8 cellular contexts compared by ENCODE assay signal in genomic region chr1:27959792-27960603, GRCh38. TPM values are rescaled to one million over a fixed set of nuclear protein-coding genes. Genes with fewer than 3 reads are reported as not detected.
DNase-seq lines count a peak whose midpoint lies in the region; ATAC-seq and TF ChIP-seq lines count a peak whose summit lies in the region.

Gene XKR8 (plus strand): TSS chr1:27959973. CDS start chr1:27960070, 97 bp downstream.

- ATAC-seq in left lobe of liver = peak; percentile 94

- POLR2A ChIA-PET in HEK293T (lab: Yijun Ruan, JAX) = interaction anchor here (0.6 to 1.4 kb wide), 13 partner anchors 9 to 275 kb away, joined by 3 to 5 read pairs (median 3); partner anchors contain the start of genes EYA3 and STX12

- CTCF ChIA-PET in HEK293T (lab: Yijun Ruan, JAX) = interaction anchor here (0.5 to 1.2 kb wide), 5 partner anchors 9 to 467 kb away, joined by 3 to 4 read pairs (median 3); no protein-coding TSS in a partner anchor

- DNase-seq in GM06990 (ENCODE audit: extremely low read depth, insufficient read length) (peak; percentile 87), HEK293T (ENCODE audit: extremely low spot score) (peak; percentile 98), NCI-H1105 (lab: John Stamatoyannopoulos, UW) (peak; percentile 35), coronary artery (ENCODE audit: low spot score) (peak; percentile 84), left lobe of liver (ENCODE audit: low spot score) (peak; percentile 89), NCI-H748 treated with DMSO at 0.1 percent for 48 hours (lab: John Stamatoyannopoulos, UW) (no peak)
- DNase-seq in activated CD4-positive, alpha-beta T cell treated with anti-CD3 and anti-CD28 coated beads for 48 hours = peak; percentile 85
- DNase-seq in stimulated activated CD4-positive, alpha-beta T cell treated with anti-CD3 and anti-CD28 coated beads, Interleukin-4, amount 100 ng/mL, for 24 hours = peak; percentile 83

- H3K27ac ChIP-seq in coronary artery = peak within 1 kb of the TSS; percentile 81 to 90

- peak within 1 kb of the TSS; percentile 71 for H3K4me3 ChIP-seq in GM06990 (replicated peaks; ENCODE audit: low read depth, low read length)
- peak within 1 kb of the TSS; percentile 90 for H3K4me3 ChIP-seq in coronary artery

- H3K27me3 ChIP-seq in GM06990 (replicated peaks; ENCODE audit: control insufficient read depth, insufficient read depth, low read length) = no peaks in the 10 kb centered on the region

- peak; percentile 49 for TF ChIP-seq CTCF in GM06990 (IDR thresholded peaks at IDR 0.05; ENCODE audit: insufficient read depth, low read length, poor library complexity, severe bottlenecking)
- no peak for TF ChIP-seq CTCF in coronary artery (IDR thresholded peaks at IDR 0.05)

- H3K36me3 ChIP-seq in GM06990 (ENCODE audit: control insufficient read depth, insufficient read depth, low read length) = no peaks in the 10 kb centered on the region; the same call in 1 of the 2 replicates

TF ChIP-seq in HEK293T, 16 proteins besides CTCF, POLR2A, EP300 and RAD21:
- no peak for TF ChIP-seq ZNF384 (IDR thresholded peaks at IDR 0.05)
TF ChIP-seq in HEK293T: peak in this region for 0.

RNA-seq across cellular contexts. Expression of gene XKR8, which starts in this region (rescaled TPM):
- 8.5 TPM for total RNA-seq in left lobe of liver
